12 cellular contexts compared by ENCODE assay signal in the genomic region with DNA sequence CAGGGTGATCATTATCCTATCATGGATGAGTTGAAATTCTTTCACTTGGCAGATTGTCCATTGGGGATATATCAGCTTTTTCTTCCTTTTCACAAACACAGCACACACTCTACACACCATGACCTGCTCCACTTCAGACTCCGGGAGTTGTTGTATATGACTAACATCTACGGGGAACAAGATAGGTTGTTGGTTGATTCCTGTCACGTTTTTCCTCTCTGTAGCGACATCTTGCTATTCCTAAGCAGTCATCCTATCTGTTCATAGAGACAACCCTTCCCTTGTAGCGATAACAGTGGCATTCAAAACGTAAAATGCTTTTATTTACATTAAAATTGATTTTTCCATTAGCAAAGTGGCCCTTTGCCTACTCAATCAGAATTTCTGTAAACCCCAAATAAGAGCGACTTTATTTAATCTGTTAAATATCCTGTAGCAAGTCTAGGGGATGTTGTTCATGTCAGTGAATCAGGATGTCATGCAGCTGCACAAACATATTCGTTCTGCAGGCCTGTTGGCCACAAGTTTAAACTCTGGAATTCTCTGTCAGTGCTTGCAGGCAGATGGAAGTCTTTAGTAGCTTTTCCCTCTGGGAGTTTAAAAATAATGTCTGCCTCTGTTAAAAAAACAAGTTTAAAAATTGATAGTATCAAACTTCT. TPM values are rescaled to one million over a fixed set of nuclear protein-coding genes. Genes with fewer than 3 reads are reported as not detected.
A peak's percentile ranks its signal among the peaks of the same experiment; 100 is the strongest.
DNase-seq lines count a peak whose midpoint lies in the region; ATAC-seq, FAIRE-seq and TF ChIP-seq lines count a peak whose summit lies in the region.
"Had no signal": no experiment of that assay in that cellular context is flagged by ENCODE, and none has a peak within 500 bp of the region (broad histone marks: within the 10 kb centered on the region; RNA-seq: fewer than 3 reads in every experiment).

No MANE protein-coding gene starts in this region.

- no peaks in the 10 kb centered on the region for H3K27me3 ChIP-seq in endothelial cell of umbilical vein (ENCODE audit: control insufficient read depth in 2 of 2, insufficient read depth in 2 of 2, low read length in 2 of 2)
- no peaks in the 10 kb centered on the region for H3K27me3 ChIP-seq in mesenchymal stem cell (ENCODE audit: control insufficient read depth in 1 of 2, insufficient read depth in 1 of 2, low read length in 2 of 2)
- no peaks in the 10 kb centered on the region for H3K27me3 ChIP-seq in uterus

- ATAC-seq in Right ventricle myocardium inferior (peak; percentile 74), HG03432 (IDR thresholded peaks at IDR 0.05; ENCODE audit: unreplicated experiment) (no peak)
- ATAC-seq: activated CD8-positive, alpha-beta T cell treated with anti-CD3 and anti-CD28 coated beads for 36 hours had no signal

- TF ChIP-seq POLR2A in endothelial cell of umbilical vein (IDR thresholded peaks at IDR 0.05; ENCODE audit: low read depth, low read length) (no peak), uterus (IDR thresholded peaks at IDR 0.05) (no peak)

- H3K27ac ChIP-seq in endothelial cell of umbilical vein (ENCODE audit: insufficient read depth, low read depth, low read length) (peak overlapping the region; percentile 46), mesenchymal stem cell (ENCODE audit: low read length, poor library complexity, severe bottlenecking) (peak overlapping the region; percentile 76), uterus (peak overlapping the region; percentile 59 to 80)

- no peak for FAIRE-seq in endothelial cell of umbilical vein (lab: Jason Lieb, UNC)

- TF ChIP-seq CTCF in endothelial cell of umbilical vein (IDR thresholded peaks at IDR 0.05; ENCODE audit: extremely low read depth in 1 of 2, insufficient read depth in 1 of 2, low read depth in 1 of 2, low read length in 2 of 2) (no peak), uterus (IDR thresholded peaks at IDR 0.05) (no peak)

- no peak overlapping the region for H3K9ac ChIP-seq in endothelial cell of umbilical vein (replicated peaks; ENCODE audit: extremely low read depth, insufficient read depth, low read length)
- peak overlapping the region; percentile 57 for H3K9ac ChIP-seq in mesenchymal stem cell (ENCODE audit: low read length)

- H3K4me3 ChIP-seq in endothelial cell of umbilical vein (replicated peaks in 1 of 3; ENCODE audit: insufficient read depth in 1 of 3, low read depth in 1 of 3, low read length in 3 of 3), result no peak overlapping the region
- peak overlapping the region in 1 of 2 experiments; percentile 36 for H3K4me3 ChIP-seq in mesenchymal stem cell (ENCODE audit: insufficient read depth in 1 of 2, low read depth in 1 of 2, low read length in 2 of 2)
- H3K4me3 ChIP-seq in uterus, result no peak overlapping the region
- H3K4me3 ChIP-seq: prostate gland had no signal

- WGBS in mesenchymal stem cell, result 62% methylated on average over 7 of the region's 8 CpGs

- no peaks in the 10 kb centered on the region for H4K20me1 ChIP-seq in endothelial cell of umbilical vein (replicated peaks; ENCODE audit: control insufficient read depth, extremely low read depth, insufficient read depth, low read length)

- no peak overlapping the region for H2BK5ac ChIP-seq in mesenchymal stem cell (ENCODE audit: low read depth, low read length, poor library complexity, severe bottlenecking)

- intact Hi-C loops in Right ventricle myocardium inferior (cut with DNase I) (no loop called here), cardiac septum (cut with DNase I) (loop anchor here (5.0 kb wide), 1 partner anchor 46 kb away; no protein-coding TSS in a partner anchor), endothelial cell of umbilical vein (cut with micrococcal nuclease) (loop anchor here (1.0 to 2.0 kb wide), 2 partner anchors 54 to 122 kb away; no protein-coding TSS in a partner anchor), uterus (cut with DNase I; ENCODE audit: low total_unique reads) (no loop called here)

- H2BK120ac ChIP-seq in mesenchymal stem cell (ENCODE audit: low read depth, low read length), result no peak overlapping the region

- DNase-seq in Right ventricle myocardium inferior (ENCODE audit: missing footprints) (no peak), cardiac septum (ENCODE audit: low spot score) (no peak), endothelial cell of umbilical vein (ENCODE audit: low read depth, low spot score) (peak; percentile 83), mesenchymal stem cell (no peak), uterus (peak in 1 of 2 donors; percentile 31), NCI-H1417 (lab: John Stamatoyannopoulos, UW) (no peak), NCI-H187 (lab: John Stamatoyannopoulos, UW) (no peak)
- DNase-seq: activated CD8-positive, alpha-beta T cell treated with anti-CD3 and anti-CD28 coated beads for 36 hours; activated naive CD8-positive, alpha-beta T cell treated with anti-CD3 and anti-CD28 coated beads for 36 hours; NCI-H524 treated with DMSO at 0.1 percent for 48 hours had no signal

- H2BK12ac ChIP-seq in mesenchymal stem cell (ENCODE audit: low read length in 2 of 2), result no peak overlapping the region

- no peak overlapping the region for H2AK5ac ChIP-seq in mesenchymal stem cell (ENCODE audit: low read length, severe bottlenecking)

- peak overlapping the region; percentile 69 for H3K4me2 ChIP-seq in endothelial cell of umbilical vein (ENCODE audit: insufficient read depth, low read length)
- peak overlapping the region; percentile 18 for H3K4me2 ChIP-seq in mesenchymal stem cell (ENCODE audit: low read length, poor library complexity, severe bottlenecking)

- H3K14ac ChIP-seq in mesenchymal stem cell (ENCODE audit: low read length in 2 of 2), result no peak overlapping the region

- H3K79me1 ChIP-seq in mesenchymal stem cell (replicated peaks; ENCODE audit: low read length, poor library complexity, severe bottlenecking), result peaks cover 27% of the 10 kb centered on the region

- BruUV-seq in endothelial cell of umbilical vein (replicated peaks; lab: Mats Ljungman, UMichigan), result no TSS peak

- dilution Hi-C loops in endothelial cell of umbilical vein (cut with MboI; ENCODE audit: extremely low pct_ligation_motif_present, low sequenced_read_pairs), result no loop called here

- H3K18ac ChIP-seq in mesenchymal stem cell (ENCODE audit: low read depth in 1 of 2, low read length in 2 of 2), result no peak overlapping the region

- H3K79me2 ChIP-seq in endothelial cell of umbilical vein (ENCODE audit: control insufficient read depth, insufficient read depth, low read length), result peaks cover 63% of the 10 kb centered on the region

- H4K91ac ChIP-seq in mesenchymal stem cell (ENCODE audit: low read length), result no peak overlapping the region

- H3K36me3 ChIP-seq in endothelial cell of umbilical vein (ENCODE audit: control insufficient read depth in 2 of 2, extremely low read depth in 1 of 2, insufficient read depth in 2 of 2, low read length in 2 of 2) (no peaks in the 10 kb centered on the region), mesenchymal stem cell (ENCODE audit: control insufficient read depth in 1 of 2, insufficient read depth in 2 of 2, low read depth in 1 of 2, low read length in 2 of 2) (no peaks in the 10 kb centered on the region), uterus (no peaks in the 10 kb centered on the region)
- H3K36me3 ChIP-seq: prostate gland had no signal

- H3K4me1 ChIP-seq in endothelial cell of umbilical vein (ENCODE audit: control insufficient read depth, extremely low read depth, insufficient read depth, low read length) (peaks cover 51% of the 10 kb centered on the region), mesenchymal stem cell (ENCODE audit: control insufficient read depth, insufficient read depth, low read depth, low read length) (peaks cover 5% of the 10 kb centered on the region), uterus (peaks cover 0 to 18% of the 10 kb centered on the region in 2 donors)

- H2AFZ ChIP-seq in endothelial cell of umbilical vein (ENCODE audit: low read depth, low read length) (no peak overlapping the region), mesenchymal stem cell (ENCODE audit: low read depth, low read length) (no peak overlapping the region)

- no peaks in the 10 kb centered on the region for H3K9me1 ChIP-seq in endothelial cell of umbilical vein (replicated peaks; ENCODE audit: control insufficient read depth, extremely low read depth, insufficient read depth, low read length)

- CTCF ChIA-PET in endothelial cell of umbilical vein (lab: Charles Lee), result interaction anchor here (0.7 to 1.4 kb wide), 3 partner anchors 16 to 313 kb away, joined by 3 to 4 read pairs (median 3); no protein-coding TSS in a partner anchor

- H3K9me3 ChIP-seq in endothelial cell of umbilical vein (replicated peaks; ENCODE audit: control insufficient read depth, insufficient read depth, low read length), result no peaks in the 10 kb centered on the region
- H3K9me3 ChIP-seq in mesenchymal stem cell (ENCODE audit: control insufficient read depth, low read length), result no peaks in the 10 kb centered on the region
- no peaks in the 10 kb centered on the region for H3K9me3 ChIP-seq in uterus
- H3K9me3 ChIP-seq: prostate gland had no signal

- POLR2A ChIA-PET in endothelial cell of umbilical vein (lab: Charles Lee), result no interaction called here

- no peak overlapping the region for H3K23ac ChIP-seq in mesenchymal stem cell (ENCODE audit: low read length in 2 of 2)

- H2BK15ac ChIP-seq in mesenchymal stem cell (ENCODE audit: low read depth, poor library complexity, severe bottlenecking), result no peak overlapping the region

- H4K8ac ChIP-seq in mesenchymal stem cell (ENCODE audit: low read length), result no peak overlapping the region

- H3K4ac ChIP-seq in mesenchymal stem cell (ENCODE audit: low read depth in 1 of 2, low read length in 2 of 2), result no peak overlapping the region

TF ChIP-seq in endothelial cell of umbilical vein, 7 proteins besides CTCF, POLR2A, EP300 and RAD21:
- TF ChIP-seq POLR2AphosphoS5 (IDR thresholded peaks at IDR 0.05; ENCODE audit: insufficient read depth, low read depth, low read length) (no peak), FOS (IDR thresholded peaks at IDR 0.05; ENCODE audit: borderline replicate concordance, insufficient read depth, low read length) (no peak)

RNA-seq across cellular contexts. Expression of gene PHACTR2, which starts 23.0 kb away (rescaled TPM):
- total RNA-seq in Right ventricle myocardium inferior (75.9 TPM), cardiac septum (59.3 TPM), endothelial cell of umbilical vein (160 and 178 TPM in 2 replicates), uterus (100 to 1,000 TPM in 1 of 4 donors, 10 to 100 TPM in 3; 78.2 to 145 (median 90.1) TPM)
- polyA plus RNA-seq in endothelial cell of umbilical vein, result 16.3 and 16.4 TPM in 2 replicates
- polyA plus RNA-seq in endothelial cell of umbilical vein (2011; cell fraction: cytosol; rRNA removed), result 29.6 and 33.0 TPM in 2 replicates
- polyA plus RNA-seq in endothelial cell of umbilical vein (2011; cell fraction: nucleus; rRNA removed), result 39.3 and 44.1 TPM in 2 replicates
- 31.3 and 53.0 TPM in 2 replicates for polyA plus RNA-seq in endothelial cell of umbilical vein (2012)
- 70.7 and 72.0 TPM in 2 replicates for polyA minus RNA-seq in endothelial cell of umbilical vein
- polyA minus RNA-seq in endothelial cell of umbilical vein (2011; cell fraction: cytosol; rRNA and poly(A)+ RNA removed), result 8.0 TPM
- 81.0 and 88.1 TPM in 2 replicates for polyA minus RNA-seq in endothelial cell of umbilical vein (2011; cell fraction: nucleus; rRNA and poly(A)+ RNA removed)
- 41.5 TPM for polyA plus RNA-seq in mesenchymal stem cell (2013, experiment 1 of 2)
- 38.1 TPM for polyA plus RNA-seq in mesenchymal stem cell (2013, experiment 2 of 2)

Comparison
In these comparisons a context has a peak if more than half of its experiments do, and no peak if none do; other contexts are left out.
1. intact Hi-C loops: an anchor here in cardiac septum (5.0 kb wide) and endothelial cell of umbilical vein (1.0 to 2.0 kb wide); none called in Right ventricle myocardium inferior and uterus.